ENCODE assay signal across 13 cellular contexts in genomic region chr6:121434037-121434770, GRCh38. TPM values are rescaled to one million over a fixed set of nuclear protein-coding genes. Genes with fewer than 3 reads are reported as not detected.
DNase-seq lines count a peak whose midpoint lies in the region; FAIRE-seq and TF ChIP-seq lines count a peak whose summit lies in the region.
"Had no signal": no experiment of that assay in that cellular context is flagged by ENCODE, and none has a peak within 500 bp of the region (broad histone marks: within the 10 kb centered on the region; RNA-seq: fewer than 3 reads in every experiment).

No MANE protein-coding gene starts in this region.

- dilution Hi-C loops in mammary epithelial cell (cut with HindIII; ENCODE audit: low sequenced_read_pairs): loop anchor here (25.0 kb wide), 1 partner anchor 603 kb away; no protein-coding TSS in a partner anchor

- H3K4me3 ChIP-seq in mammary epithelial cell (replicated peaks in 1 of 3; ENCODE audit: insufficient read depth in 1 of 3, low read depth in 2 of 3, low read length in 3 of 3) (no peak overlapping the region), uterus (no peak overlapping the region)

- in situ Hi-C loops in mammary epithelial cell (cut with MboI; ENCODE audit: low sequenced_read_pairs in 2 of 2): loop anchor here in 1 of 2 donors (10.0 kb wide), 1 partner anchor 601 kb away; no protein-coding TSS in a partner anchor

- no peaks in the 10 kb centered on the region for H3K9me3 ChIP-seq in mammary epithelial cell (replicated peaks; ENCODE audit: insufficient read depth, low read length)
- H3K9me3 ChIP-seq in uterus: no peaks in the 10 kb centered on the region

- CTCF ChIA-PET in mammary epithelial cell (lab: Charles Lee; ENCODE audit: low non-redundant PET): no interaction called here

- H3K27ac ChIP-seq in mammary epithelial cell (ENCODE audit: insufficient read depth, low read depth, low read length) (no peak overlapping the region), uterus (peak overlapping the region; percentile 84 to 95)

- peaks cover 2% of the 10 kb centered on the region for H3K4me1 ChIP-seq in mammary epithelial cell (ENCODE audit: insufficient read depth, low read length)
- H3K4me1 ChIP-seq in uterus: no peaks in the 10 kb centered on the region

- no peak for FAIRE-seq in GM19239 (lab: Jason Lieb, UNC)

- no peak overlapping the region for H3K4me2 ChIP-seq in mammary epithelial cell (ENCODE audit: insufficient read depth, low read depth, low read length)

- H3K9ac ChIP-seq in mammary epithelial cell (ENCODE audit: insufficient read depth, low read length): no peak overlapping the region

- H4K20me1 ChIP-seq in mammary epithelial cell (ENCODE audit: insufficient read depth, low read length): no peaks in the 10 kb centered on the region

- intact Hi-C loops in mammary epithelial cell (cut with micrococcal nuclease): loop anchor here (2.0 to 10.0 kb wide), 2 partner anchors 181 to 521 kb away; no protein-coding TSS in a partner anchor
- intact Hi-C loops in uterus (cut with DNase I; ENCODE audit: low total_unique reads): loop anchor here (10.0 kb wide), 1 partner anchor 411 kb away; no protein-coding TSS in a partner anchor

- no peaks in the 10 kb centered on the region for H3K27me3 ChIP-seq in mammary epithelial cell (ENCODE audit: insufficient read depth, low read length)
- no peaks in the 10 kb centered on the region for H3K27me3 ChIP-seq in uterus

- no TSS peak for BruUV-seq in mammary epithelial cell (replicated peaks; lab: Mats Ljungman, UMichigan)

- peak overlapping the region; percentile 14 for H2AFZ ChIP-seq in mammary epithelial cell (ENCODE audit: low read depth, low read length)

- WGBS in mammary epithelial cell (ENCODE audit: low coverage, missing lambda C conversion rate): 93% methylated on average over 13 of the region's 13 CpGs

- H3K36me3 ChIP-seq in mammary epithelial cell (ENCODE audit: insufficient read depth, low read length) (no peaks in the 10 kb centered on the region), uterus (no peaks in the 10 kb centered on the region)

- H3K79me2 ChIP-seq in mammary epithelial cell (ENCODE audit: insufficient read depth, low read length): peaks cover 33% of the 10 kb centered on the region

- no peak for TF ChIP-seq POLR2A in uterus (IDR thresholded peaks at IDR 0.05)

- TF ChIP-seq CTCF in mammary epithelial cell (conservative IDR thresholded peaks at IDR 0.05 in 1 of 2, IDR thresholded peaks at IDR 0.05 in 1 of 2; ENCODE audit: extremely low read depth in 1 of 2, insufficient read depth in 1 of 2, low read depth in 1 of 2, low read length in 2 of 2): no peak
- no peak for TF ChIP-seq CTCF in uterus (IDR thresholded peaks at IDR 0.05)

- peak; percentile 6 for DNase-seq in NCI-H82 (lab: John Stamatoyannopoulos, UW)
- no peak for DNase-seq in NCI-H82 treated with DMSO at 0.1 percent for 48 hours (lab: John Stamatoyannopoulos, UW; ENCODE audit: unreplicated experiment)
- no peak for DNase-seq in mammary epithelial cell
- DNase-seq in medulla oblongata (ENCODE audit: extremely low spot score): peak; percentile 10
- peak in 1 of 2 donors; percentile 31 for DNase-seq in uterus
- DNase-seq in 8988T: no peak
- no peak for DNase-seq in stimulated activated CD4-positive, alpha-beta T cell treated with anti-CD3 and anti-CD28 coated beads, Interleukin-4, amount 100 ng/mL, for 24 hours
- DNase-seq in GM19239 (ENCODE audit: insufficient read length, low spot score): no peak
- DNase-seq: activated CD4-positive, alpha-beta T cell treated with anti-CD3 and anti-CD28 coated beads, Interleukin-2, amount 50 U/mL, for 1 hour; kidney; NCI-H510A treated with DMSO at 0.1 percent for 48 hours; SHP77 treated with DMSO at 0.1 percent for 48 hours; stimulated activated naive CD4-positive, alpha-beta T cell treated with Interleukin-2 at 50 U/mL for 16 hours had no signal

RNA-seq across cellular contexts. Expression of gene GJA1, which starts 1.2 kb away (rescaled TPM):
- total RNA-seq in mammary epithelial cell (100 to 1,000 TPM; 114 to 269 TPM), uterus (100 to 1,000 TPM in 1 of 4 donors, 10 to 100 TPM in 3; 41.5 to 260 (median 54.3) TPM)
- polyA plus RNA-seq in mammary epithelial cell: 101 TPM
- 146 TPM for polyA minus RNA-seq in mammary epithelial cell

Comparison
In these comparisons a context has a peak if more than half of its experiments do, and no peak if none do; other contexts are left out.
1. DNase-seq: peak in NCI-H82 (single experiment) and medulla oblongata (single experiment); none in NCI-H82 treated with DMSO at 0.1 percent for 48 hours (single experiment), mammary epithelial cell (single experiment), 8988T (single experiment), stimulated activated CD4-positive, alpha-beta T cell treated with anti-CD3 and anti-CD28 coated beads, Interleukin-4, amount 100 ng/mL, for 24 hours (single experiment) and GM19239 (single experiment).